8 cellular contexts compared by ENCODE assay signal in the genomic region with DNA sequence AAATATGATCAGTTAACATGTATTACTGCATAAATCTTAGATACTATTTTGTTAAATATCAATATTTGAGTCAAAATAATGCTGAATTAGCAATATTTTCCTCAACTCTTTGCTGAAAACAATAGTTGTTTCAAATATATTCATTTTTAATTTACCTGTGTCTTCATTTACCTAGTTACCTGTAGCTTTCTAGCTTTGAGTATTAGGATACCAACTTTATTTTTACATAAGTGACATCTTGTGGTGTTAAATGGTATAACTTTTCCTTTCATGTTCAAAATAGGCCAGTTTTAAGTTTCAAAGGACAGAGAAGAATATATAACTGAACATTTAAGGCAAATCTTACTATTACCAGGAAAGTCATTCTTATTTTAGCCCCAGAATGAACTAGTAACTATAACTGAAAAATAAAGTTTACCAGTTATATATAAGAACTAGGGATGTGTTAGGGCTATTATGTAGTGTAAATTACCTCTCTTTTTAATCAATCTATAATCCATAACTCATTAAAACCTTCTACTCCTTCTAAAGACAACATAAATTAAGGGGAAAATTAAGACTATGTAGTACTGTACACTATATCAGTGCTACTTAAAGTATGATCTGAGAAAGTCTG. TPM values are rescaled to one million over a fixed set of nuclear protein-coding genes. Genes with fewer than 3 reads are reported as not detected.
DNase-seq lines count a peak whose midpoint lies in the region; ATAC-seq, FAIRE-seq and TF ChIP-seq lines count a peak whose summit lies in the region.

No MANE protein-coding gene starts in this region.

- dilution Hi-C loops in endothelial cell of umbilical vein (cut with MboI; ENCODE audit: extremely low pct_ligation_motif_present, low sequenced_read_pairs), result no loop called here

- H3K27me3 ChIP-seq in endothelial cell of umbilical vein (ENCODE audit: control insufficient read depth in 2 of 2, insufficient read depth in 2 of 2, low read length in 2 of 2) (no peaks in the 10 kb centered on the region), small intestine (ENCODE audit: control insufficient read depth in 2 of 2, insufficient read depth in 2 of 2, low read length in 2 of 2) (no peaks in the 10 kb centered on the region)

- intact Hi-C loops in endothelial cell of umbilical vein (cut with micrococcal nuclease), result loop anchor here (1.0 to 2.0 kb wide), 2 partner anchors 212 to 709 kb away; no protein-coding TSS in a partner anchor

- H3K9ac ChIP-seq in endothelial cell of umbilical vein (replicated peaks; ENCODE audit: extremely low read depth, insufficient read depth, low read length), result no peak overlapping the region

- H3K4me3 ChIP-seq in endothelial cell of umbilical vein (replicated peaks in 1 of 3; ENCODE audit: insufficient read depth in 1 of 3, low read depth in 1 of 3, low read length in 3 of 3), result no peak overlapping the region
- no peak overlapping the region for H3K4me3 ChIP-seq in small intestine (ENCODE audit: low read depth in 1 of 2, low read length in 2 of 2)

- H3K79me2 ChIP-seq in endothelial cell of umbilical vein (ENCODE audit: control insufficient read depth, insufficient read depth, low read length), result peaks cover 15% of the 10 kb centered on the region

- H3K4me2 ChIP-seq in endothelial cell of umbilical vein (ENCODE audit: insufficient read depth, low read length), result no peak overlapping the region

- no peaks in the 10 kb centered on the region for H3K9me3 ChIP-seq in endothelial cell of umbilical vein (replicated peaks; ENCODE audit: control insufficient read depth, insufficient read depth, low read length)
- no peaks in the 10 kb centered on the region for H3K9me3 ChIP-seq in small intestine (ENCODE audit: control insufficient read depth, low read depth)

- BruUV-seq in endothelial cell of umbilical vein (replicated peaks; lab: Mats Ljungman, UMichigan), result no TSS peak

- TF ChIP-seq POLR2A in endothelial cell of umbilical vein (IDR thresholded peaks at IDR 0.05; ENCODE audit: low read depth, low read length), result no peak

- CTCF ChIA-PET in endothelial cell of umbilical vein (lab: Charles Lee), result interaction anchor here (0.6 to 3.0 kb wide), 28 partner anchors 13 to 710 kb away, joined by 3 to 23 read pairs (median 4); a partner anchor contains a TSS

- ATAC-seq in HG03442 (IDR thresholded peaks at IDR 0.05; ENCODE audit: unreplicated experiment), result no peak

- TF ChIP-seq CTCF in endothelial cell of umbilical vein (IDR thresholded peaks at IDR 0.05; ENCODE audit: extremely low read depth in 1 of 2, insufficient read depth in 1 of 2, low read depth in 1 of 2, low read length in 2 of 2), result no peak

- no peaks in the 10 kb centered on the region for H4K20me1 ChIP-seq in endothelial cell of umbilical vein (replicated peaks; ENCODE audit: control insufficient read depth, extremely low read depth, insufficient read depth, low read length)

- FAIRE-seq in endothelial cell of umbilical vein (lab: Jason Lieb, UNC), result no peak
- peak; percentile 90 for FAIRE-seq in small intestine (lab: Jason Lieb, UNC)

- no peak overlapping the region for H2AFZ ChIP-seq in endothelial cell of umbilical vein (ENCODE audit: low read depth, low read length)

- DNase-seq in NCI-H1436 (lab: John Stamatoyannopoulos, UW) (peak; percentile 16), NCI-H1436 treated with DMSO at 0.1 percent for 48 hours (lab: John Stamatoyannopoulos, UW) (no peak), NCI-H460 (ENCODE audit: extremely low read depth, low read depth) (peak; percentile 14), endothelial cell of umbilical vein (ENCODE audit: low read depth, low spot score) (peak; percentile 35), small intestine (peak; percentile 23), mucosa of gallbladder (ENCODE audit: low spot score) (no peak), RPMI8226 (no peak)

- H3K36me3 ChIP-seq in endothelial cell of umbilical vein (ENCODE audit: control insufficient read depth in 2 of 2, extremely low read depth in 1 of 2, insufficient read depth in 2 of 2, low read length in 2 of 2) (peaks cover 0 to 3% of the 10 kb centered on the region in 2 experiments), small intestine (ENCODE audit: control insufficient read depth in 2 of 2, insufficient read depth in 2 of 2, low read length in 2 of 2) (peaks cover 0 to 2% of the 10 kb centered on the region in 2 donors)

- H3K9me1 ChIP-seq in endothelial cell of umbilical vein (replicated peaks; ENCODE audit: control insufficient read depth, extremely low read depth, insufficient read depth, low read length), result no peaks in the 10 kb centered on the region

- H3K27ac ChIP-seq in endothelial cell of umbilical vein (ENCODE audit: insufficient read depth, low read depth, low read length) (no peak overlapping the region), small intestine (ENCODE audit: low read depth in 1 of 2, low read length in 1 of 2) (no peak overlapping the region)

- H3K4me1 ChIP-seq in endothelial cell of umbilical vein (ENCODE audit: control insufficient read depth, extremely low read depth, insufficient read depth, low read length), result no peaks in the 10 kb centered on the region
- no peaks in the 10 kb centered on the region for H3K4me1 ChIP-seq in small intestine (ENCODE audit: control insufficient read depth in 2 of 2, insufficient read depth in 1 of 2, low read depth in 1 of 2, low read length in 1 of 2)

- POLR2A ChIA-PET in endothelial cell of umbilical vein (lab: Charles Lee), result no interaction called here

TF ChIP-seq in endothelial cell of umbilical vein, 7 proteins besides CTCF, POLR2A, EP300 and RAD21:
- TF ChIP-seq POLR2AphosphoS5 (IDR thresholded peaks at IDR 0.05; ENCODE audit: insufficient read depth, low read depth, low read length), result no peak
- TF ChIP-seq, protein P1, sequence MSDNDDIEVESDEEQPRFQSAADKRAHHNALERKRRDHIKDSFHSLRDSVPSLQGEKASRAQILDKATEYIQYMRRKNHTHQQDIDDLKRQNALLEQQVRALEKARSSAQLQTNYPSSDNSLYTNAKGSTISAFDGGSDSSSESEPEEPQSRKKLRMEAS (IDR thresholded peaks at IDR 0.05; ENCODE audit: insufficient read depth, insufficient read length), result no peak

RNA-seq across cellular contexts. Expression of a gene that starts 25.3 kb away (rescaled TPM):
- total RNA-seq in NCI-H460 (2014; rRNA removed; shearing (Covaris generic)), result 53.8 and 66.3 TPM in 2 replicates
- 31.4 and 34.1 TPM in 2 replicates for polyA plus RNA-seq in NCI-H460 (2014; cell fraction: nucleus; rRNA removed)
- total RNA-seq in endothelial cell of umbilical vein (46.5 and 46.7 TPM in 2 replicates), mucosa of gallbladder (37.1 TPM)
- polyA plus RNA-seq in endothelial cell of umbilical vein (29.5 and 31.6 TPM in 2 replicates), small intestine (10 to 100 TPM; 22.6 to 33.1 (median 28.1) TPM)
- polyA plus RNA-seq in endothelial cell of umbilical vein (2011; cell fraction: cytosol; rRNA removed), result 34.9 TPM in 2 replicates
- 33.7 and 38.2 TPM in 2 replicates for polyA plus RNA-seq in endothelial cell of umbilical vein (2011; cell fraction: nucleus; rRNA removed)
- polyA plus RNA-seq in endothelial cell of umbilical vein (2012), result 38.0 and 44.7 TPM in 2 replicates
- polyA minus RNA-seq in endothelial cell of umbilical vein, result 59.4 and 62.1 TPM in 2 replicates
- 16.2 TPM for polyA minus RNA-seq in endothelial cell of umbilical vein (2011; cell fraction: cytosol; rRNA and poly(A)+ RNA removed)
- polyA minus RNA-seq in endothelial cell of umbilical vein (2011; cell fraction: nucleus; rRNA and poly(A)+ RNA removed), result 87.4 and 110 TPM in 2 replicates

Comparison
In these comparisons a context has a peak if more than half of its experiments do, and no peak if none do; other contexts are left out.
1. DNase-seq: peak in NCI-H1436 (single experiment), NCI-H460 (single experiment), endothelial cell of umbilical vein (single experiment) and small intestine (single experiment); none in NCI-H1436 treated with DMSO at 0.1 percent for 48 hours (single experiment), mucosa of gallbladder (single experiment) and RPMI8226 (single experiment).